ENCODE assay signal across 1 cellular context in the genomic region with DNA sequence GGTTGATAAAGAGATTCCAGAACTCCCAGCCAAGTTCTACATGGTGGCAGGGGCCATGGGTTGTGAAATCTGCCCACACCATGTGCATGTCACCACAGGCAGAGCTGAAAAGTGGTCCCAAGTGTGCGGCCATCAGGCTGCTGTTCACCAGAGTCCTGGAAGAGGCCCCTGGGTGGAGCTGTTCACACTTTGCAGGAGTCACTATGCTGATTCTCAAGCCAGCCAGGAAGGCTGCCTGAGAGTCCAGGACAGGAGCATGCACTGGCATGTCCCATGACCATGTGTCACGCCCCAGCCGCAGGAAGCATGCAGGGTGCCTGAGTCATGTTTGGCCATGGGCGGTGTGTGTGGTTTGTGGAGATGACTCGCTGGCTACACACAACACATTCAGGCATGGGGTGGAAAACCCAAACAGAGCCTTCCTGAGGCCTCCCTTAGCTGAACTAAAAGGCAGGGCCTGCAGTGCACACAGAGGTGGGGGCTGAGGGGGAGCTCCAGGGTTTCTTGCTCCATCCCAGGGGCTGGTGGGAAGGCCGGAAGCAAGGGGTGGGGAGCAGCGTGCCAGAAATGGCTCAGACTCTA.
A peak's percentile ranks its signal among the peaks of the same experiment; 100 is the strongest.
TF ChIP-seq lines count a peak whose summit lies in the region.

No MANE protein-coding gene starts in this region.

TF ChIP-seq in GM12878, 131 proteins besides CTCF, POLR2A, EP300 and RAD21 (continued from another document and continues in another):
- TF ChIP-seq, protein P1, sequence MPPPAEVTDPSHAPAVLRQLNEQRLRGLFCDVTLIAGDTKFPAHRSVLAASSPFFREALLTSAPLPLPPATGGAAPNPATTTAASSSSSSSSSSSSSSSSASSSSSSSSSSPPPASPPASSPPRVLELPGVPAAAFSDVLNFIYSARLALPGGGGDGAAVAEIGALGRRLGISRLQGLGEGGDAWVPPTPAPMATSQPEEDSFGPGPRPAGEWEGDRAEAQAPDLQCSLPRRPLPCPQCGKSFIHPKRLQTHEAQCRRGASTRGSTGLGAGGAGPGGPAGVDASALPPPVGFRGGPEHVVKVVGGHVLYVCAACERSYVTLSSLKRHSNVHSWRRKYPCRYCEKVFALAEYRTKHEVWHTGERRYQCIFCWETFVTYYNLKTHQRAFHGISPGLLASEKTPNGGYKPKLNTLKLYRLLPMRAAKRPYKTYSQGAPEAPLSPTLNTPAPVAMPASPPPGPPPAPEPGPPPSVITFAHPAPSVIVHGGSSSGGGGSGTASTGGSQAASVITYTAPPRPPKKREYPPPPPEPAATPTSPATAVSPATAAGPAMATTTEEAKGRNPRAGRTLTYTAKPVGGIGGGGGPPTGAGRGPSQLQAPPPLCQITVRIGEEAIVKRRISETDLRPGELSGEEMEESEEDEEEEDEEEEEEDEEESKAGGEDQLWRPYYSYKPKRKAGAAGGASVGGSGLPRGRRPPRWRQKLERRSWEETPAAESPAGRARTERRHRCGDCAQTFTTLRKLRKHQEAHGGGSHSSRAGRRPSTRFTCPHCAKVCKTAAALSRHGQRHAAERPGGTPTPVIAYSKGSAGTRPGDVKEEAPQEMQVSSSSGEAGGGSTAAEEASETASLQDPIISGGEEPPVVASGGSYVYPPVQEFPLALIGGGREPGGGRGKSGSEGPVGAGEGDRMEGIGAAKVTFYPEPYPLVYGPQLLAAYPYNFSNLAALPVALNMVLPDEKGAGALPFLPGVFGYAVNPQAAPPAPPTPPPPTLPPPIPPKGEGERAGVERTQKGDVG (CRISPR knock-in tag; IDR thresholded peaks at IDR 0.05): no peak
- TF ChIP-seq PML (IDR thresholded peaks at IDR 0.05; ENCODE audit: low read length) (no peak), RELA (IDR thresholded peaks at IDR 0.05; ENCODE audit: borderline replicate concordance, partially characterized antibody) (no peak), TAF1 (IDR thresholded peaks at IDR 0.05; ENCODE audit: borderline replicate concordance, low read depth, low read length) (no peak), POLR2AphosphoS2 (IDR thresholded peaks at IDR 0.05; ENCODE audit: low read depth, low read length) (no peak), RB1 (IDR thresholded peaks at IDR 0.05; ENCODE audit: borderline replicate concordance) (no peak), TBL1XR1 (IDR thresholded peaks at IDR 0.05; ENCODE audit: low read depth, low read length) (no peak), GATAD2B (conservative IDR thresholded peaks at IDR 0.05; ENCODE audit: low read depth) (no peak), ZNF207 (IDR thresholded peaks at IDR 0.05; ENCODE audit: borderline replicate concordance) (no peak), HCFC1 (IDR thresholded peaks at IDR 0.05; ENCODE audit: low read length) (no peak), NFIC (IDR thresholded peaks at IDR 0.05; ENCODE audit: low read depth, low read length) (peak; percentile 41; the same call in 1 of the 2 replicates), RCOR1 (conservative IDR thresholded peaks at IDR 0.05; ENCODE audit: low read depth, low read length) (no peak), CHD1 (IDR thresholded peaks at IDR 0.05; ENCODE audit: low read depth, low read length) (no peak), NFXL1 (IDR thresholded peaks at IDR 0.05; ENCODE audit: borderline replicate concordance) (no peak), TCF3 (IDR thresholded peaks at IDR 0.05; ENCODE audit: borderline replicate concordance, insufficient read depth, low read depth, low read length) (no peak), CEBPB (IDR thresholded peaks at IDR 0.05; ENCODE audit: borderline replicate concordance in 1 of 2, low read depth in 2 of 2, low read length in 2 of 2) (no peak), RAD51 (IDR thresholded peaks at IDR 0.05) (no peak), SP1 (IDR thresholded peaks at IDR 0.05; ENCODE audit: low read depth, low read length) (no peak), YBX1 (IDR thresholded peaks at IDR 0.05) (no peak), BMI1 (IDR thresholded peaks at IDR 0.05; ENCODE audit: borderline replicate concordance) (no peak), ETV6 (conservative IDR thresholded peaks at IDR 0.05 in 1 of 2, IDR thresholded peaks at IDR 0.05 in 1 of 2; ENCODE audit: borderline replicate concordance in 1 of 2, low read depth in 1 of 2) (peak in 1 of 2 experiments; percentile 28; a peak in 1 of 4 replicates), ASH2L (IDR thresholded peaks at IDR 0.05; ENCODE audit: borderline replicate concordance, low read depth) (no peak), BACH1 (IDR thresholded peaks at IDR 0.05; ENCODE audit: borderline replicate concordance) (0 out of 2 replicates have a peak, but pooled peaks have one; percentile 48), FOS (IDR thresholded peaks at IDR 0.05; ENCODE audit: borderline replicate concordance, extremely low read depth, insufficient read length) (no peak), EGR1 (IDR thresholded peaks at IDR 0.05; ENCODE audit: borderline replicate concordance in 1 of 2, low read depth in 2 of 2, low read length in 2 of 2) (no peak), ZNF217 (IDR thresholded peaks at IDR 0.05) (no peak), SREBF2 (IDR thresholded peaks at IDR 0.05; ENCODE audit: low read length) (no peak), IRF4 (IDR thresholded peaks at IDR 0.05; ENCODE audit: low read depth, low read length) (no peak), RBBP5 (conservative IDR thresholded peaks at IDR 0.05) (no peak), SUPT20H (IDR thresholded peaks at IDR 0.05; ENCODE audit: borderline replicate concordance, control insufficient read depth, low read depth, low read length) (no peak)
- TF ChIP-seq, protein P2, sequence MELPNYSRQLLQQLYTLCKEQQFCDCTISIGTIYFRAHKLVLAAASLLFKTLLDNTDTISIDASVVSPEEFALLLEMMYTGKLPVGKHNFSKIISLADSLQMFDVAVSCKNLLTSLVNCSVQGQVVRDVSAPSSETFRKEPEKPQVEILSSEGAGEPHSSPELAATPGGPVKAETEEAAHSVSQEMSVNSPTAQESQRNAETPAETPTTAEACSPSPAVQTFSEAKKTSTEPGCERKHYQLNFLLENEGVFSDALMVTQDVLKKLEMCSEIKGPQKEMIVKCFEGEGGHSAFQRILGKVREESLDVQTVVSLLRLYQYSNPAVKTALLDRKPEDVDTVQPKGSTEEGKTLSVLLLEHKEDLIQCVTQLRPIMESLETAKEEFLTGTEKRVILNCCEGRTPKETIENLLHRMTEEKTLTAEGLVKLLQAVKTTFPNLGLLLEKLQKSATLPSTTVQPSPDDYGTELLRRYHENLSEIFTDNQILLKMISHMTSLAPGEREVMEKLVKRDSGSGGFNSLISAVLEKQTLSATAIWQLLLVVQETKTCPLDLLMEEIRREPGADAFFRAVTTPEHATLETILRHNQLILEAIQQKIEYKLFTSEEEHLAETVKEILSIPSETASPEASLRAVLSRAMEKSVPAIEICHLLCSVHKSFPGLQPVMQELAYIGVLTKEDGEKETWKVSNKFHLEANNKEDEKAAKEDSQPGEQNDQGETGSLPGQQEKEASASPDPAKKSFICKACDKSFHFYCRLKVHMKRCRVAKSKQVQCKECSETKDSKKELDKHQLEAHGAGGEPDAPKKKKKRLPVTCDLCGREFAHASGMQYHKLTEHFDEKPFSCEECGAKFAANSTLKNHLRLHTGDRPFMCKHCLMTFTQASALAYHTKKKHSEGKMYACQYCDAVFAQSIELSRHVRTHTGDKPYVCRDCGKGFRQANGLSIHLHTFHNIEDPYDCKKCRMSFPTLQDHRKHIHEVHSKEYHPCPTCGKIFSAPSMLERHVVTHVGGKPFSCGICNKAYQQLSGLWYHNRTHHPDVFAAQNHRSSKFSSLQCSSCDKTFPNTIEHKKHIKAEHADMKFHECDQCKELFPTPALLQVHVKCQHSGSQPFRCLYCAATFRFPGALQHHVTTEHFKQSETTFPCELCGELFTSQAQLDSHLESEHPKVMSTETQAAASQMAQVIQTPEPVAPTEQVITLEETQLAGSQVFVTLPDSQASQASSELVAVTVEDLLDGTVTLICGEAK (IDR thresholded peaks at IDR 0.05; ENCODE audit: borderline replicate concordance): no peak
- TF ChIP-seq, protein P3, sequence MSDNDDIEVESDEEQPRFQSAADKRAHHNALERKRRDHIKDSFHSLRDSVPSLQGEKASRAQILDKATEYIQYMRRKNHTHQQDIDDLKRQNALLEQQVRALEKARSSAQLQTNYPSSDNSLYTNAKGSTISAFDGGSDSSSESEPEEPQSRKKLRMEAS (IDR thresholded peaks at IDR 0.05; ENCODE audit: low read depth, low read length): 0 out of 2 replicates have a peak, but pooled peaks have one; percentile 39
- TF ChIP-seq, protein P4, sequence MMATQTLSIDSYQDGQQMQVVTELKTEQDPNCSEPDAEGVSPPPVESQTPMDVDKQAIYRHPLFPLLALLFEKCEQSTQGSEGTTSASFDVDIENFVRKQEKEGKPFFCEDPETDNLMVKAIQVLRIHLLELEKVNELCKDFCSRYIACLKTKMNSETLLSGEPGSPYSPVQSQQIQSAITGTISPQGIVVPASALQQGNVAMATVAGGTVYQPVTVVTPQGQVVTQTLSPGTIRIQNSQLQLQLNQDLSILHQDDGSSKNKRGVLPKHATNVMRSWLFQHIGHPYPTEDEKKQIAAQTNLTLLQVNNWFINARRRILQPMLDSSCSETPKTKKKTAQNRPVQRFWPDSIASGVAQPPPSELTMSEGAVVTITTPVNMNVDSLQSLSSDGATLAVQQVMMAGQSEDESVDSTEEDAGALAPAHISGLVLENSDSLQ (IDR thresholded peaks at IDR 0.05): no peak
- TF ChIP-seq, protein P5, sequence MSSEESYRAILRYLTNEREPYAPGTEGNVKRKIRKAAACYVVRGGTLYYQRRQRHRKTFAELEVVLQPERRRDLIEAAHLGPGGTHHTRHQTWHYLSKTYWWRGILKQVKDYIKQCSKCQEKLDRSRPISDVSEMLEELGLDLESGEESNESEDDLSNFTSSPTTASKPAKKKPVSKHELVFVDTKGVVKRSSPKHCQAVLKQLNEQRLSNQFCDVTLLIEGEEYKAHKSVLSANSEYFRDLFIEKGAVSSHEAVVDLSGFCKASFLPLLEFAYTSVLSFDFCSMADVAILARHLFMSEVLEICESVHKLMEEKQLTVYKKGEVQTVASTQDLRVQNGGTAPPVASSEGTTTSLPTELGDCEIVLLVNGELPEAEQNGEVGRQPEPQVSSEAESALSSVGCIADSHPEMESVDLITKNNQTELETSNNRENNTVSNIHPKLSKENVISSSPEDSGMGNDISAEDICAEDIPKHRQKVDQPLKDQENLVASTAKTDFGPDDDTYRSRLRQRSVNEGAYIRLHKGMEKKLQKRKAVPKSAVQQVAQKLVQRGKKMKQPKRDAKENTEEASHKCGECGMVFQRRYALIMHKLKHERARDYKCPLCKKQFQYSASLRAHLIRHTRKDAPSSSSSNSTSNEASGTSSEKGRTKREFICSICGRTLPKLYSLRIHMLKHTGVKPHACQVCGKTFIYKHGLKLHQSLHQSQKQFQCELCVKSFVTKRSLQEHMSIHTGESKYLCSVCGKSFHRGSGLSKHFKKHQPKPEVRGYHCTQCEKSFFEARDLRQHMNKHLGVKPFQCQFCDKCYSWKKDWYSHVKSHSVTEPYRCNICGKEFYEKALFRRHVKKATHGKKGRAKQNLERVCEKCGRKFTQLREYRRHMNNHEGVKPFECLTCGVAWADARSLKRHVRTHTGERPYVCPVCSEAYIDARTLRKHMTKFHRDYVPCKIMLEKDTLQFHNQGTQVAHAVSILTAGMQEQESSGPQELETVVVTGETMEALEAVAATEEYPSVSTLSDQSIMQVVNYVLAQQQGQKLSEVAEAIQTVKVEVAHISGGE (CRISPR knock-in tag; IDR thresholded peaks at IDR 0.05): no peak
- TF ChIP-seq, protein P6, sequence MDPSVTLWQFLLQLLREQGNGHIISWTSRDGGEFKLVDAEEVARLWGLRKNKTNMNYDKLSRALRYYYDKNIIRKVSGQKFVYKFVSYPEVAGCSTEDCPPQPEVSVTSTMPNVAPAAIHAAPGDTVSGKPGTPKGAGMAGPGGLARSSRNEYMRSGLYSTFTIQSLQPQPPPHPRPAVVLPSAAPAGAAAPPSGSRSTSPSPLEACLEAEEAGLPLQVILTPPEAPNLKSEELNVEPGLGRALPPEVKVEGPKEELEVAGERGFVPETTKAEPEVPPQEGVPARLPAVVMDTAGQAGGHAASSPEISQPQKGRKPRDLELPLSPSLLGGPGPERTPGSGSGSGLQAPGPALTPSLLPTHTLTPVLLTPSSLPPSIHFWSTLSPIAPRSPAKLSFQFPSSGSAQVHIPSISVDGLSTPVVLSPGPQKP (IDR thresholded peaks at IDR 0.05; ENCODE audit: low read depth, low read length): no peak
- TF ChIP-seq, protein P7, sequence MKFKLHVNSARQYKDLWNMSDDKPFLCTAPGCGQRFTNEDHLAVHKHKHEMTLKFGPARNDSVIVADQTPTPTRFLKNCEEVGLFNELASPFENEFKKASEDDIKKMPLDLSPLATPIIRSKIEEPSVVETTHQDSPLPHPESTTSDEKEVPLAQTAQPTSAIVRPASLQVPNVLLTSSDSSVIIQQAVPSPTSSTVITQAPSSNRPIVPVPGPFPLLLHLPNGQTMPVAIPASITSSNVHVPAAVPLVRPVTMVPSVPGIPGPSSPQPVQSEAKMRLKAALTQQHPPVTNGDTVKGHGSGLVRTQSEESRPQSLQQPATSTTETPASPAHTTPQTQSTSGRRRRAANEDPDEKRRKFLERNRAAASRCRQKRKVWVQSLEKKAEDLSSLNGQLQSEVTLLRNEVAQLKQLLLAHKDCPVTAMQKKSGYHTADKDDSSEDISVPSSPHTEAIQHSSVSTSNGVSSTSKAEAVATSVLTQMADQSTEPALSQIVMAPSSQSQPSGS (IDR thresholded peaks at IDR 0.05; ENCODE audit: low read length): no peak
- TF ChIP-seq, protein P8, sequence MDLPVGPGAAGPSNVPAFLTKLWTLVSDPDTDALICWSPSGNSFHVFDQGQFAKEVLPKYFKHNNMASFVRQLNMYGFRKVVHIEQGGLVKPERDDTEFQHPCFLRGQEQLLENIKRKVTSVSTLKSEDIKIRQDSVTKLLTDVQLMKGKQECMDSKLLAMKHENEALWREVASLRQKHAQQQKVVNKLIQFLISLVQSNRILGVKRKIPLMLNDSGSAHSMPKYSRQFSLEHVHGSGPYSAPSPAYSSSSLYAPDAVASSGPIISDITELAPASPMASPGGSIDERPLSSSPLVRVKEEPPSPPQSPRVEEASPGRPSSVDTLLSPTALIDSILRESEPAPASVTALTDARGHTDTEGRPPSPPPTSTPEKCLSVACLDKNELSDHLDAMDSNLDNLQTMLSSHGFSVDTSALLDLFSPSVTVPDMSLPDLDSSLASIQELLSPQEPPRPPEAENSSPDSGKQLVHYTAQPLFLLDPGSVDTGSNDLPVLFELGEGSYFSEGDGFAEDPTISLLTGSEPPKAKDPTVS (IDR thresholded peaks at IDR 0.05; ENCODE audit: low read depth, low read length): no peak
- TF ChIP-seq, protein P9, sequence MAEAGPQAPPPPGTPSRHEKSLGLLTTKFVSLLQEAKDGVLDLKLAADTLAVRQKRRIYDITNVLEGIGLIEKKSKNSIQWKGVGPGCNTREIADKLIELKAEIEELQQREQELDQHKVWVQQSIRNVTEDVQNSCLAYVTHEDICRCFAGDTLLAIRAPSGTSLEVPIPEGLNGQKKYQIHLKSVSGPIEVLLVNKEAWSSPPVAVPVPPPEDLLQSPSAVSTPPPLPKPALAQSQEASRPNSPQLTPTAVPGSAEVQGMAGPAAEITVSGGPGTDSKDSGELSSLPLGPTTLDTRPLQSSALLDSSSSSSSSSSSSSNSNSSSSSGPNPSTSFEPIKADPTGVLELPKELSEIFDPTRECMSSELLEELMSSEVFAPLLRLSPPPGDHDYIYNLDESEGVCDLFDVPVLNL (IDR thresholded peaks at IDR 0.05; ENCODE audit: low read depth, low read length): no peak
